14 cellular contexts compared by ENCODE assay signal in genomic region chr7:73517241-73517995, GRCh38. TPM values are rescaled to one million over a fixed set of nuclear protein-coding genes. Genes with fewer than 3 reads are reported as not detected.
A peak's percentile ranks its signal among the peaks of the same experiment; 100 is the strongest.
DNase-seq lines count a peak whose midpoint lies in the region; ATAC-seq and TF ChIP-seq lines count a peak whose summit lies in the region.
"Had no signal": no experiment of that assay in that cellular context is flagged by ENCODE, and none has a peak within 500 bp of the region (broad histone marks: within the 10 kb centered on the region; RNA-seq: fewer than 3 reads in every experiment).

No MANE protein-coding gene starts in this region.

- intact Hi-C loops in testis (cut with DNase I; ENCODE audit: low total_unique reads), result no loop called here

- 88 to 90% methylated on average over 6 of the region's 6 CpGs for WGBS in testis, 2 donors

- no peak for TF ChIP-seq POLR2A in testis (IDR thresholded peaks at IDR 0.05)

- peaks cover 38 to 66% (median 52%) of the 10 kb centered on the region in 4 donors for H3K4me1 Mint-ChIP-seq in CD4-positive, CD25-positive, alpha-beta regulatory T cell
- peaks cover 28% of the 10 kb centered on the region for H3K4me1 Mint-ChIP-seq in activated T-helper 17 cell treated with anti-CD3 and anti-CD28 coated beads, Interleukin-2, amount 50 U/mL, for 72 hours
- H3K4me1 Mint-ChIP-seq in natural killer cell treated with Interleukin-12 subunit alpha and Interleukin-12 subunit beta and Interleukin-15 and Interleukin-18, amount 100 ng/mL, for 72 hours (ENCODE audit: low read depth in 2 of 2), result peaks cover 47 to 52% of the 10 kb centered on the region in 2 donors

- DNase-seq in CD4-positive, CD25-positive, alpha-beta regulatory T cell, result no peak
- DNase-seq in DMS79 treated with DMSO at 0.1 percent for 48 hours (lab: John Stamatoyannopoulos, UW) (peak; percentile 78), testis (no peak)
- DNase-seq in natural killer cell treated with Interleukin-12 subunit alpha and Interleukin-12 subunit beta and Interleukin-15 and Interleukin-18, amount 100 ng/mL, for 72 hours (ENCODE audit: low spot score), result no peak
- DNase-seq: amygdala, gastrocnemius medialis, mammary epithelial cell, NCI-H1417 treated with DMSO at 0.1 percent for 48 hours, nucleus accumbens had no signal

- peak overlapping the region; percentile 3 for H3K4me3 ChIP-seq in CD4-positive, CD25-positive, alpha-beta regulatory T cell (ENCODE audit: low read depth, low read length)
- no peak overlapping the region for H3K4me3 ChIP-seq in testis
- H3K4me3 ChIP-seq: gastrocnemius medialis had no signal

- peaks cover 21% of the 10 kb centered on the region for H3K36me3 Mint-ChIP-seq in CD4-positive, CD25-positive, alpha-beta regulatory T cell
- H3K36me3 Mint-ChIP-seq in activated T-helper 17 cell treated with anti-CD3 and anti-CD28 coated beads, Interleukin-2, amount 50 U/mL, for 72 hours (ENCODE audit: low read depth), result peaks cover 94% of the 10 kb centered on the region
- peaks cover 26% of the 10 kb centered on the region for H3K36me3 Mint-ChIP-seq in natural killer cell treated with Interleukin-12 subunit alpha and Interleukin-12 subunit beta and Interleukin-15 and Interleukin-18, amount 100 ng/mL, for 72 hours

- peak overlapping the region; percentile 15 for H3K27ac ChIP-seq in CD4-positive, CD25-positive, alpha-beta regulatory T cell (ENCODE audit: insufficient read depth, low read length, poor library complexity, severe bottlenecking)
- no peak overlapping the region for H3K27ac ChIP-seq in testis

- no peaks in the 10 kb centered on the region for H3K27me3 ChIP-seq in CD4-positive, CD25-positive, alpha-beta regulatory T cell (ENCODE audit: control insufficient read depth, insufficient read depth, low read length)
- no peaks in the 10 kb centered on the region for H3K27me3 ChIP-seq in testis
- H3K27me3 ChIP-seq: gastrocnemius medialis had no signal

- peak overlapping the region; percentile 16 to 79 (median 48) for H3K27ac Mint-ChIP-seq in CD4-positive, CD25-positive, alpha-beta regulatory T cell
- peak overlapping the region; percentile 50 for H3K27ac Mint-ChIP-seq in activated T-helper 17 cell treated with anti-CD3 and anti-CD28 coated beads, Interleukin-2, amount 50 U/mL, for 72 hours
- peak overlapping the region; percentile 21 to 28 for H3K27ac Mint-ChIP-seq in natural killer cell treated with Interleukin-12 subunit alpha and Interleukin-12 subunit beta and Interleukin-15 and Interleukin-18, amount 100 ng/mL, for 72 hours
- H3K27ac Mint-ChIP-seq: stimulated activated memory B cell treated with anti-CD40 and anti-IgM and Interleukin-4, amounts not matched to agents 10 μg/mL and 1 μg/mL and 100 μg/mL, for 72 hours had no signal

- H3K27me3 Mint-ChIP-seq in CD4-positive, CD25-positive, alpha-beta regulatory T cell, result peaks cover 4% of the 10 kb centered on the region
- H3K27me3 Mint-ChIP-seq in activated T-helper 17 cell treated with anti-CD3 and anti-CD28 coated beads, Interleukin-2, amount 50 U/mL, for 72 hours, result no peaks in the 10 kb centered on the region
- H3K27me3 Mint-ChIP-seq in natural killer cell treated with Interleukin-12 subunit alpha and Interleukin-12 subunit beta and Interleukin-15 and Interleukin-18, amount 100 ng/mL, for 72 hours, result no peaks in the 10 kb centered on the region
- H3K27me3 Mint-ChIP-seq: stimulated activated memory B cell treated with anti-CD40 and anti-IgM and Interleukin-4, amounts not matched to agents 10 μg/mL and 1 μg/mL and 100 μg/mL, for 72 hours had no signal

- H3K4me1 ChIP-seq in CD4-positive, CD25-positive, alpha-beta regulatory T cell (ENCODE audit: control insufficient read depth, insufficient read depth, low read length, poor library complexity, severe bottlenecking), result peaks cover 53% of the 10 kb centered on the region
- peaks cover 19% of the 10 kb centered on the region for H3K4me1 ChIP-seq in testis

- H3K9me3 ChIP-seq in CD4-positive, CD25-positive, alpha-beta regulatory T cell (ENCODE audit: control insufficient read depth in 2 of 2, low read length in 2 of 2), result no peaks in the 10 kb centered on the region
- H3K9me3 ChIP-seq in testis, result no peaks in the 10 kb centered on the region
- H3K9me3 ChIP-seq: gastrocnemius medialis had no signal

- no peak for ATAC-seq in CD4-positive, CD25-positive, alpha-beta regulatory T cell (ENCODE audit: low read depth in 2 of 2)
- ATAC-seq in activated T-helper 17 cell treated with anti-CD3 and anti-CD28 coated beads, Interleukin-2, amount 50 U/mL, for 72 hours (replicated peaks), result no peak
- no peak for ATAC-seq in natural killer cell treated with Interleukin-12 subunit alpha and Interleukin-12 subunit beta and Interleukin-15 and Interleukin-18, amount 100 ng/mL, for 72 hours
- no peak for ATAC-seq in GM19452 (IDR thresholded peaks at IDR 0.05; ENCODE audit: unreplicated experiment)
- ATAC-seq in GM21360 (IDR thresholded peaks at IDR 0.05; ENCODE audit: unreplicated experiment), result no peak
- ATAC-seq: gastrocnemius medialis; Right ventricle myocardium inferior; stimulated activated memory B cell treated with anti-CD40 and anti-IgM and Interleukin-4, amounts not matched to agents 10 μg/mL and 1 μg/mL and 100 μg/mL, for 72 hours had no signal

- no peak for TF ChIP-seq CTCF in testis (IDR thresholded peaks at IDR 0.05)

- H3K9me3 Mint-ChIP-seq in CD4-positive, CD25-positive, alpha-beta regulatory T cell, result peaks cover 0 to 1% (median 0%) of the 10 kb centered on the region in 7 donors
- H3K9me3 Mint-ChIP-seq in activated T-helper 17 cell treated with anti-CD3 and anti-CD28 coated beads, Interleukin-2, amount 50 U/mL, for 72 hours, result no peaks in the 10 kb centered on the region
- no peaks in the 10 kb centered on the region for H3K9me3 Mint-ChIP-seq in natural killer cell treated with Interleukin-12 subunit alpha and Interleukin-12 subunit beta and Interleukin-15 and Interleukin-18, amount 100 ng/mL, for 72 hours
- H3K9me3 Mint-ChIP-seq: stimulated activated memory B cell treated with anti-CD40 and anti-IgM and Interleukin-4, amounts not matched to agents 10 μg/mL and 1 μg/mL and 100 μg/mL, for 72 hours had no signal

- peak overlapping the region; percentile 5 to 80 (median 58) for H3K4me3 Mint-ChIP-seq in CD4-positive, CD25-positive, alpha-beta regulatory T cell
- H3K4me3 Mint-ChIP-seq in activated T-helper 17 cell treated with anti-CD3 and anti-CD28 coated beads, Interleukin-2, amount 50 U/mL, for 72 hours, result peak overlapping the region; percentile 41
- no peak overlapping the region for H3K4me3 Mint-ChIP-seq in natural killer cell treated with Interleukin-12 subunit alpha and Interleukin-12 subunit beta and Interleukin-15 and Interleukin-18, amount 100 ng/mL, for 72 hours
- H3K4me3 Mint-ChIP-seq: stimulated activated memory B cell treated with anti-CD40 and anti-IgM and Interleukin-4, amounts not matched to agents 10 μg/mL and 1 μg/mL and 100 μg/mL, for 72 hours had no signal

- H3K36me3 ChIP-seq in CD4-positive, CD25-positive, alpha-beta regulatory T cell (ENCODE audit: control insufficient read depth, insufficient read depth, low read length), result peaks cover 34% of the 10 kb centered on the region
- no peaks in the 10 kb centered on the region for H3K36me3 ChIP-seq in testis (ENCODE audit: low read depth, missing control alignments)

RNA-seq across cellular contexts. Expression of gene BAZ1B, which starts 4.7 kb away (rescaled TPM):
- total RNA-seq in CD4-positive, CD25-positive, alpha-beta regulatory T cell, result 61.8 TPM
- 10 to 100 TPM; 13.0 to 14.4 (median 13.8) TPM for polyA plus RNA-seq in CD4-positive, CD25-positive, alpha-beta regulatory T cell
- 100 to 1,000 TPM in 1 of 2 donors, 10 to 100 TPM in 1; 59.7 to 102 TPM for total RNA-seq in activated T-helper 17 cell treated with anti-CD3 and anti-CD28 coated beads, Interleukin-2, amount 50 U/mL, for 72 hours
- total RNA-seq in natural killer cell treated with Interleukin-12 subunit alpha and Interleukin-12 subunit beta and Interleukin-15 and Interleukin-18, amount 100 ng/mL, for 72 hours, result 100 to 1,000 TPM in 1 of 2 donors, 10 to 100 TPM in 1; 79.0 to 132 TPM
- 10 to 100 TPM; 59.4 to 72.8 TPM for total RNA-seq in testis
- 30.8 TPM for polyA plus RNA-seq in testis (ENCODE audit: insufficient read depth, low read depth, low replicate concordance)

RNA-seq across cellular contexts. Expression of gene BCL7B, which starts 40.1 kb away (rescaled TPM):
- 126 TPM for total RNA-seq in CD4-positive, CD25-positive, alpha-beta regulatory T cell
- polyA plus RNA-seq in CD4-positive, CD25-positive, alpha-beta regulatory T cell, result 100 to 1,000 TPM in 1 of 4 donors, 10 to 100 TPM in 3; 78.9 to 105 (median 89.7) TPM
- total RNA-seq in activated T-helper 17 cell treated with anti-CD3 and anti-CD28 coated beads, Interleukin-2, amount 50 U/mL, for 72 hours, result 10 to 100 TPM; 52.4 to 76.7 TPM
- total RNA-seq in natural killer cell treated with Interleukin-12 subunit alpha and Interleukin-12 subunit beta and Interleukin-15 and Interleukin-18, amount 100 ng/mL, for 72 hours, result 10 to 100 TPM; 78.7 to 83.7 TPM
- 10 to 100 TPM; 83.0 to 91.1 TPM for total RNA-seq in testis
- 88.9 TPM for polyA plus RNA-seq in testis (ENCODE audit: insufficient read depth, low read depth, low replicate concordance)
